Comparison of ENCODE assay signal across 9 cellular contexts in genomic region chr17:82371333-82372062, GRCh38. TPM values are rescaled to one million over a fixed set of nuclear protein-coding genes. Genes with fewer than 3 reads are reported as not detected.
DNase-seq lines count a peak whose midpoint lies in the region; ATAC-seq, FAIRE-seq and TF ChIP-seq lines count a peak whose summit lies in the region.
"Had no signal": no experiment of that assay in that cellular context is flagged by ENCODE, and none has a peak within 500 bp of the region (broad histone marks: within the 10 kb centered on the region; RNA-seq: fewer than 3 reads in every experiment).

Gene UTS2R, plus strand, starts transcription at chr17:82371765. Its CDS starts 2,560 bp downstream, at chr17:82374325.

- H3K27ac ChIP-seq in GM12878 (ENCODE audit: control insufficient read depth, insufficient read depth) (no peak within 1 kb of the TSS), right lobe of liver (no peak within 1 kb of the TSS), thoracic aorta (no peak within 1 kb of the TSS)

- H3K27ac Mint-ChIP-seq in activated T-cell treated with anti-CD3 and anti-CD28 coated beads, Interleukin-2, amount 50 U/mL, for 24 hours = no peak within 1 kb of the TSS

- H3K27me3 Mint-ChIP-seq in activated T-cell treated with anti-CD3 and anti-CD28 coated beads, Interleukin-2, amount 50 U/mL, for 24 hours = peaks cover 48% of the 10 kb centered on the region

- peak within 1 kb of the TSS; percentile 12 for H3K4me2 ChIP-seq in GM12878 (ENCODE audit: control insufficient read depth, insufficient read depth)

- H3K9ac ChIP-seq in GM12878 (ENCODE audit: control insufficient read depth, insufficient read depth, low read length) = 0 out of 2 replicates have a peak within 1 kb of the TSS, but pooled peaks have one; percentile 1

- H3K4me3 Mint-ChIP-seq in activated T-cell treated with anti-CD3 and anti-CD28 coated beads, Interleukin-2, amount 50 U/mL, for 24 hours = peak within 1 kb of the TSS; percentile 57

- TF ChIP-seq RAD21 in GM12878 (IDR thresholded peaks at IDR 0.05; ENCODE audit: insufficient read depth, low read depth, low read length) = no peak

- no peaks in the 10 kb centered on the region for H3K79me2 ChIP-seq in GM12878 (ENCODE audit: control insufficient read depth, insufficient read depth, low read length)

- H3K27me3 ChIP-seq in GM12878 (replicated peaks in 1 of 2; ENCODE audit: control insufficient read depth in 2 of 2, insufficient read depth in 2 of 2, low read length in 1 of 2) (peaks cover 0 to 4% of the 10 kb centered on the region in 2 experiments; a peak in 2 of 4 replicates), right lobe of liver (peaks cover 6 to 7% of the 10 kb centered on the region in 2 donors), thoracic aorta (replicated peaks; ENCODE audit: insufficient read depth) (peaks cover 27% of the 10 kb centered on the region)

- CTCF ChIA-PET in GM12878 (lab: Yijun Ruan, JAX) = interaction anchor here (0.6 to 2.5 kb wide), 3 partner anchors 13 to 80 kb away, joined by 3 to 8 read pairs (median 5); no protein-coding TSS in a partner anchor

- H2AFZ ChIP-seq in GM12878 (ENCODE audit: control insufficient read depth, low read depth, low read length) = no peak within 1 kb of the TSS

- DNase-seq in activated T-cell treated with anti-CD3 and anti-CD28 coated beads, Interleukin-2, amount 50 U/mL, for 24 hours = no peak
- no peak for DNase-seq in activated T-cell treated with anti-CD3 and anti-CD28 coated beads, Interleukin-2, amount 50 U/mL, for 1 hour
- DNase-seq in GM12878 (ENCODE audit: low read depth, low spot score) (no peak), right lobe of liver (no peak), thoracic aorta (ENCODE audit: low spot score) (no peak), NCI-H446 (lab: John Stamatoyannopoulos, UW) (no peak), H54 (ENCODE audit: insufficient read length, low spot score) (no peak)
- DNase-seq in central memory CD4-positive, alpha-beta T cell = no peak

- H3K4me1 Mint-ChIP-seq in activated T-cell treated with anti-CD3 and anti-CD28 coated beads, Interleukin-2, amount 50 U/mL, for 24 hours (ENCODE audit: low read depth) = peaks cover 16% of the 10 kb centered on the region

- H3K36me3 ChIP-seq in GM12878 (ENCODE audit: control insufficient read depth in 2 of 2, insufficient read depth in 2 of 2, low read length in 1 of 2) = no peaks in the 10 kb centered on the region
- no peaks in the 10 kb centered on the region for H3K36me3 ChIP-seq in right lobe of liver
- no peaks in the 10 kb centered on the region for H3K36me3 ChIP-seq in thoracic aorta

- SMC1A ChIA-PET in GM12878 (lab: Charles Lee; ENCODE audit: uncharacterized antibody, unreplicated experiment) = interaction anchor here (1.2 kb wide), 1 partner anchor 29 kb away, joined by 3 read pairs; no protein-coding TSS in a partner anchor

- POLR2A ChIA-PET in GM12878 (lab: Charles Lee) = interaction anchor here (1.3 kb wide), 1 partner anchor 31 kb away, joined by 3 read pairs; no protein-coding TSS in a partner anchor

- intact Hi-C loops in GM12878 (cut with micrococcal nuclease; ENCODE audit: unreplicated experiment) (no loop called here), right lobe of liver (cut with DNase I) (no loop called here)

- H3K9me3 Mint-ChIP-seq in activated T-cell treated with anti-CD3 and anti-CD28 coated beads, Interleukin-2, amount 50 U/mL, for 24 hours = no peaks in the 10 kb centered on the region

- no peaks in the 10 kb centered on the region for H4K20me1 ChIP-seq in GM12878 (ENCODE audit: control insufficient read depth, insufficient read depth)

- ATAC-seq in GM12878 (no peak), right lobe of liver (no peak), thoracic aorta (ENCODE audit: insufficient number of reproducible peaks, low FRiP score, low read depth) (no peak)

- TF ChIP-seq POLR2A in GM12878 (IDR thresholded peaks at IDR 0.05; ENCODE audit: low read depth, low read length) (no peak), right lobe of liver (IDR thresholded peaks at IDR 0.05) (no peak), H54 (IDR thresholded peaks at IDR 0.05; ENCODE audit: low read depth, low read length) (no peak)

- H3K4me1 ChIP-seq in GM12878 (ENCODE audit: control insufficient read depth, insufficient read depth, low read length) (peaks cover 12% of the 10 kb centered on the region), right lobe of liver (peaks cover 0 to 16% (median 0%) of the 10 kb centered on the region in 4 donors), thoracic aorta (ENCODE audit: control insufficient read depth in 1 of 2, low read depth in 2 of 2) (peaks cover 5 to 20% of the 10 kb centered on the region in 2 donors)

- RAD21 ChIA-PET in GM12878 (lab: Charles Lee; ENCODE audit: unreplicated experiment) = no interaction called here

- no TSS peak for BruUV-seq in GM12878 (replicated peaks; lab: Mats Ljungman, UMichigan)

- FAIRE-seq in GM12878 (lab: Jason Lieb, UNC) (no peak), H54 (lab: Jason Lieb, UNC) (no peak)

- H3K9me3 ChIP-seq in GM12878 (replicated peaks; ENCODE audit: control insufficient read depth, insufficient read depth, low read length) (no peaks in the 10 kb centered on the region), right lobe of liver (no peaks in the 10 kb centered on the region), thoracic aorta (no peaks in the 10 kb centered on the region)

- H3K4me3 ChIP-seq in GM12878 = peak within 1 kb of the TSS; percentile 36; the same call in 1 of the 2 replicates
- peak within 1 kb of the TSS; percentile 24 to 31 (median 26) for H3K4me3 ChIP-seq in right lobe of liver
- peak within 1 kb of the TSS; percentile 62 for H3K4me3 ChIP-seq in thoracic aorta

- H3K36me3 Mint-ChIP-seq in activated T-cell treated with anti-CD3 and anti-CD28 coated beads, Interleukin-2, amount 50 U/mL, for 24 hours (ENCODE audit: low read depth) = no peaks in the 10 kb centered on the region

- TF ChIP-seq EP300 in GM12878 (IDR thresholded peaks at IDR 0.05; ENCODE audit: borderline replicate concordance in 1 of 2, control insufficient read depth in 1 of 2, low read depth in 2 of 2, low read length in 2 of 2) = no peak

- in situ Hi-C loops in GM12878 (cut with MboI) = no loop called here

- TF ChIP-seq CTCF in GM12878 (IDR thresholded peaks at IDR 0.05 in 2 of 3, conservative IDR thresholded peaks at IDR 0.05 in 1 of 3; ENCODE audit: control insufficient read depth in 2 of 3, extremely low read depth in 1 of 3, insufficient read depth in 1 of 3, low read depth in 3 of 3, low read length in 3 of 3) (no peak), right lobe of liver (IDR thresholded peaks at IDR 0.05) (no peak), thoracic aorta (IDR thresholded peaks at IDR 0.05) (no peak)

- 22% methylated on average over 45 of the region's 91 CpGs for WGBS in GM12878 (ENCODE audit: insufficient coverage, insufficient replicate concordance, low lambda C conversion rate, missing lambda C conversion rate)
- WGBS in right lobe of liver (ENCODE audit: insufficient coverage, low coverage, low lambda C conversion rate, missing lambda C conversion rate) = no CpG with 5 or more reads among the region's 91 CpGs

TF ChIP-seq in GM12878, 131 proteins besides CTCF, POLR2A, EP300 and RAD21 (continues in another document):
- TF ChIP-seq HDGF (IDR thresholded peaks at IDR 0.05) (no peak), ESRRA (IDR thresholded peaks at IDR 0.05; ENCODE audit: low read length) (no peak), POLR2AphosphoS5 (IDR thresholded peaks at IDR 0.05; ENCODE audit: low read length) (no peak), ZNF622 (IDR thresholded peaks at IDR 0.05) (no peak), BMI1 (IDR thresholded peaks at IDR 0.05; ENCODE audit: borderline replicate concordance) (no peak), SKIL (IDR thresholded peaks at IDR 0.05; ENCODE audit: low read depth, poor library complexity, severe bottlenecking) (no peak), STAT3 (IDR thresholded peaks at IDR 0.05; ENCODE audit: low read depth, low read length) (no peak), CBX5 (IDR thresholded peaks at IDR 0.05; ENCODE audit: low read depth) (no peak), TCF3 (IDR thresholded peaks at IDR 0.05; ENCODE audit: borderline replicate concordance, insufficient read depth, low read depth, low read length) (no peak), FOS (IDR thresholded peaks at IDR 0.05; ENCODE audit: borderline replicate concordance, extremely low read depth, insufficient read length) (no peak), POU2F2 (IDR thresholded peaks at IDR 0.05; ENCODE audit: borderline replicate concordance, low read depth, low read length) (no peak), PAX5 (IDR thresholded peaks at IDR 0.05; ENCODE audit: borderline replicate concordance, low read depth, low read length) (no peak)

RNA-seq across cellular contexts. Expression of gene UTS2R, which starts in this region (rescaled TPM):
- 0.40 and 0.49 TPM in 2 replicates for total RNA-seq in GM12878 (2013; cell fraction: nucleolus; rRNA removed)
- total RNA-seq in GM12878 (2014; rRNA removed) (0.11 TPM in 1 of 2 replicates, not detected in the other), GM12878 (2014; rRNA removed; fragmentation: Illumina TruSeq; extraction: Trizol) (not detected in 2 replicates), GM12878 (2021) (0.36 and 1.1 TPM in 2 replicates), right lobe of liver (not detected), thoracic aorta (under 1 TPM in 1 of 2 donors, not detected in 1; 0.27 TPM)
- not detected for polyA plus RNA-seq in GM12878 (2011; ENCODE audit: low read depth)
- polyA plus RNA-seq in GM12878 (2011; rRNA removed) (0.04 TPM in 1 of 2 replicates, not detected in the other), GM12878 (2014; fragmentation: Illumina TruSeq; extraction: Trizol) (not detected in 2 replicates), GM12878 (2014; fragmentation: Nextera tagmentation; extraction: Ambion mirVana) (not detected), GM12878 (2014; rRNA removed) (0.12 and 0.30 TPM in 2 replicates), GM12878 (2016; fragmentation: Nextera tagmentation; extraction: Ambion mirVana) (not detected)
- polyA plus RNA-seq in GM12878 (2011; cell fraction: cytosol; rRNA removed) = 0.07 TPM in 1 of 2 replicates, not detected in the other
- polyA plus RNA-seq in GM12878 (2011; cell fraction: nucleus; rRNA removed) = 0.58 and 0.82 TPM in 2 replicates
- polyA plus RNA-seq in GM12878 (2012) = 0.34 and 0.36 TPM in 2 replicates
- polyA minus RNA-seq in GM12878 (2011; rRNA and poly(A)+ RNA removed) = 0.22 and 0.36 TPM in 2 replicates
- polyA minus RNA-seq in GM12878 (2011; cell fraction: cytosol; rRNA and poly(A)+ RNA removed) = not detected in 2 replicates
- not detected in 2 replicates for polyA minus RNA-seq in GM12878 (2011; cell fraction: nucleus; rRNA and poly(A)+ RNA removed)
- total RNA-seq: RPMI7951 had no signal
